Comparison of ENCODE assay signal across 11 cellular contexts in the genomic region with DNA sequence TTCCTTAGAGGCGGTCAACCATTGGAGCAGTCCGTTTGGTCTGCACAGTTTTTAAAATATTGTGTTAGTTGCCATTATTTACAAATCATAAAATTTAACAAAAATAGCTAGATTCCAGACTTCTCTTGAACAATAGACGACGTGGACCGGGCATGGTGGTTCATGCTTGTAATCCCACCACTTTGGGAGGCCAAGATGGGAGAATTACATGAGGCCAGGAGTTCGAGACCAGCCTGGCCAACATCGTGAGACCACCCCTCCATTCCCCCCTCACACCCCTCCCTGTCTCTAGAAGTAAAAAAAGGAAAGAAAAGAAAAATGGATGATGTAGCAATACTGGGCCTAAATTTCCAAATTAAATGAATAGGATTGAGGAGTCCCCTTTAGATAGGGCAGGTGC. TPM values are rescaled to one million over a fixed set of nuclear protein-coding genes. Genes with fewer than 3 reads are reported as not detected.
DNase-seq lines count a peak whose midpoint lies in the region; ATAC-seq and TF ChIP-seq lines count a peak whose summit lies in the region.
"Had no signal": no experiment of that assay in that cellular context is flagged by ENCODE, and none has a peak within 500 bp of the region (broad histone marks: within the 10 kb centered on the region; RNA-seq: fewer than 3 reads in every experiment).

No MANE protein-coding gene starts in this region.

- TF ChIP-seq EP300 in stomach (IDR thresholded peaks at IDR 0.05) = no peak

- H3K4me1 Mint-ChIP-seq in activated T-cell treated with anti-CD3 and anti-CD28 coated beads, Interleukin-2, amount 50 U/mL, for 4 hours (ENCODE audit: low read depth) = peaks cover 11% of the 10 kb centered on the region
- H3K4me1 Mint-ChIP-seq in activated naive CD8-positive, alpha-beta T cell treated with anti-CD3 and anti-CD28 coated beads, Interleukin-2, amount 50 U/mL, for 24 hours = peaks cover 20% of the 10 kb centered on the region

- H3K27ac ChIP-seq in iPS DF 6.9 (ENCODE audit: low read length) = no peak overlapping the region
- peak overlapping the region in 2 of 5 donors; percentile 75 to 78 for H3K27ac ChIP-seq in stomach
- H3K27ac ChIP-seq: SK-N-MC had no signal

- peak overlapping the region; percentile 69 for H3K4me3 Mint-ChIP-seq in activated T-cell treated with anti-CD3 and anti-CD28 coated beads, Interleukin-2, amount 50 U/mL, for 4 hours
- peak overlapping the region; percentile 12 for H3K4me3 Mint-ChIP-seq in activated naive CD8-positive, alpha-beta T cell treated with anti-CD3 and anti-CD28 coated beads, Interleukin-2, amount 50 U/mL, for 24 hours

- intact Hi-C loops in stomach (cut with DNase I; ENCODE audit: low total_unique reads) = no loop called here

- no peaks in the 10 kb centered on the region for H3K36me3 Mint-ChIP-seq in activated T-cell treated with anti-CD3 and anti-CD28 coated beads, Interleukin-2, amount 50 U/mL, for 4 hours (ENCODE audit: insufficient read depth)
- no peaks in the 10 kb centered on the region for H3K36me3 Mint-ChIP-seq in activated naive CD8-positive, alpha-beta T cell treated with anti-CD3 and anti-CD28 coated beads, Interleukin-2, amount 50 U/mL, for 24 hours (ENCODE audit: low read depth)

- H3K9me3 ChIP-seq in iPS DF 6.9 (ENCODE audit: control insufficient read depth, insufficient read depth, low read length) = no peaks in the 10 kb centered on the region
- no peaks in the 10 kb centered on the region for H3K9me3 ChIP-seq in stomach

- no peak for DNase-seq in activated T-cell treated with anti-CD3 and anti-CD28 coated beads, Interleukin-2, amount 50 U/mL, for 4 hours
- DNase-seq in activated T-cell treated with anti-CD3 and anti-CD28 coated beads for 4 hours (no peak), iPS DF 6.9 (ENCODE audit: low read depth, low spot score) (no peak), stomach (no peak), COLO668 (lab: John Stamatoyannopoulos, UW; ENCODE audit: unreplicated experiment) (no peak), NCI-H187 (lab: John Stamatoyannopoulos, UW) (no peak)
- no peak for DNase-seq in activated naive CD8-positive, alpha-beta T cell treated with anti-CD3 and anti-CD28 coated beads, Interleukin-2, amount 50 U/mL, for 24 hours
- DNase-seq: activated gamma-delta T cell treated with Interleukin-2 at 50 U/mL for 16 hours, NCI-H1105 had no signal

- peaks cover 46% of the 10 kb centered on the region for H3K27me3 Mint-ChIP-seq in activated T-cell treated with anti-CD3 and anti-CD28 coated beads, Interleukin-2, amount 50 U/mL, for 4 hours (ENCODE audit: low read depth)
- peaks cover 44% of the 10 kb centered on the region for H3K27me3 Mint-ChIP-seq in activated naive CD8-positive, alpha-beta T cell treated with anti-CD3 and anti-CD28 coated beads, Interleukin-2, amount 50 U/mL, for 24 hours

- no CpG with 5 or more reads among the region's 7 CpGs for WGBS in iPS DF 6.9 (ENCODE audit: insufficient coverage, insufficient read length)
- WGBS in stomach, 5 donors = 75 to 84% (median 83%) methylated on average over 7 of the region's 7 CpGs

- peaks cover 14% of the 10 kb centered on the region; the same call in 1 of the 2 replicates for H3K27me3 ChIP-seq in iPS DF 6.9 (ENCODE audit: control insufficient read depth, insufficient read depth, low read length)
- H3K27me3 ChIP-seq in stomach = peaks cover 0 to 14% (median 3%) of the 10 kb centered on the region in 3 donors

- no peak for ATAC-seq in activated T-cell treated with anti-CD3 and anti-CD28 coated beads, Interleukin-2, amount 50 U/mL, for 4 hours
- ATAC-seq in activated naive CD8-positive, alpha-beta T cell treated with anti-CD3 and anti-CD28 coated beads, Interleukin-2, amount 50 U/mL, for 24 hours = no peak
- ATAC-seq in HG02759 (IDR thresholded peaks at IDR 0.05; ENCODE audit: unreplicated experiment) = no peak

- H3K27ac Mint-ChIP-seq in activated naive CD8-positive, alpha-beta T cell treated with anti-CD3 and anti-CD28 coated beads, Interleukin-2, amount 50 U/mL, for 24 hours = no peak overlapping the region

- H3K9me3 Mint-ChIP-seq in activated T-cell treated with anti-CD3 and anti-CD28 coated beads, Interleukin-2, amount 50 U/mL, for 4 hours = no peaks in the 10 kb centered on the region
- no peaks in the 10 kb centered on the region for H3K9me3 Mint-ChIP-seq in activated naive CD8-positive, alpha-beta T cell treated with anti-CD3 and anti-CD28 coated beads, Interleukin-2, amount 50 U/mL, for 24 hours

- TF ChIP-seq CTCF in stomach (IDR thresholded peaks at IDR 0.05) = no peak

- H3K36me3 ChIP-seq in iPS DF 6.9 (ENCODE audit: control insufficient read depth, insufficient read depth, low read length) = no peaks in the 10 kb centered on the region
- no peaks in the 10 kb centered on the region for H3K36me3 ChIP-seq in stomach

- H3K4me3 ChIP-seq in iPS DF 6.9 (ENCODE audit: low read length) (peak overlapping the region; percentile 49; the same call in 1 of the 2 replicates), stomach (peak overlapping the region in 3 of 4 donors; percentile 60 to 66 (median 61))

- H3K4me1 ChIP-seq in iPS DF 6.9 (ENCODE audit: control insufficient read depth, insufficient read depth, low read length) (no peaks in the 10 kb centered on the region), stomach (peaks cover 0 to 20% (median 14%) of the 10 kb centered on the region in 4 donors)

- no peak for TF ChIP-seq POLR2A in stomach (IDR thresholded peaks at IDR 0.05)

RNA-seq across cellular contexts. Expression of gene SLC37A2, which starts 1.0 kb away (rescaled TPM):
- under 1 TPM; 0.13 to 0.21 (median 0.14) TPM for total RNA-seq in activated T-cell treated with anti-CD3 and anti-CD28 coated beads, Interleukin-2, amount 50 U/mL, for 4 hours
- 1 to 10 TPM in 2 of 5 donors, under 1 TPM in 1, not detected in 2; 0.87 to 5.3 (median 3.9) TPM for total RNA-seq in stomach
- 1 to 10 TPM; 2.1 to 4.9 (median 2.6) TPM for polyA plus RNA-seq in stomach

RNA-seq across cellular contexts. Expression of gene TMEM218, which starts 47.4 kb away (rescaled TPM):
- 10 to 100 TPM; 10.6 to 13.1 (median 12.3) TPM for total RNA-seq in activated T-cell treated with anti-CD3 and anti-CD28 coated beads, Interleukin-2, amount 50 U/mL, for 4 hours
- 10 to 100 TPM in 2 of 5 donors, 1 to 10 TPM in 2, under 1 TPM in 1; 0.87 to 16.2 (median 8.0) TPM for total RNA-seq in stomach
- polyA plus RNA-seq in stomach = 10 to 100 TPM; 16.1 to 21.1 (median 19.2) TPM
